28 cellular contexts compared by ENCODE assay signal in genomic region chr20:34374209-34374749, GRCh38.
"Had no signal": no experiment of that assay in that cellular context is flagged by ENCODE, and none has a peak within 500 bp of the region (broad histone marks: within the 10 kb centered on the region; RNA-seq: fewer than 3 reads in every experiment).

No MANE protein-coding gene starts in this region.

- H3K9me3 ChIP-seq: esophagus squamous epithelium, heart right ventricle, left ventricle myocardium inferior, ovary, prostate gland, sigmoid colon, stomach, thyroid gland, upper lobe of right lung had no signal

- H3K4me3 ChIP-seq: esophagus squamous epithelium, heart right ventricle, left ventricle myocardium inferior, ovary, prostate gland, sigmoid colon, smooth muscle cell, stomach, thyroid gland, upper lobe of right lung had no signal

- DNase-seq: activated CD4-positive, alpha-beta T cell treated with anti-CD3 and anti-CD28 coated beads for 48 hours; activated CD4-positive, alpha-beta T cell treated with anti-CD3 and anti-CD28 coated beads, Interleukin-2, amount 50 U/mL, for 48 hours; activated gamma-delta T cell treated with Interleukin-2 at 50 U/mL for 16 hours; activated naive CD4-positive, alpha-beta T cell treated with anti-CD3 and anti-CD28 coated beads, Interleukin-2, amount 50 U/mL, for 16 hours; activated T-cell treated with anti-CD3 and anti-CD28 coated beads, Interleukin-2, amount 50 U/mL, for 1 hour; amygdala; caudate nucleus; dermis blood vessel endothelial cell; effector CD4-positive, alpha-beta T cell; esophagus squamous epithelium; foreskin melanocyte; heart right ventricle; kidney glomerular epithelial cell; left ventricle myocardium inferior; ovary; retina; sigmoid colon; stimulated activated CD4-positive, alpha-beta T cell treated with anti-CD3 and anti-CD28 coated beads, Interleukin-1b, Interleukin-23, amount 100 ng/mL, for 48 hours; stimulated activated naive B cell treated with anti-CD40 and anti-IgM and Interleukin-4, amounts not matched to agents 10 μg/mL and 1 μg/mL and 100 μg/mL, for 72 hours; stomach; T-helper 1 cell; thyroid gland; upper lobe of right lung had no signal

- H3K27me3 Mint-ChIP-seq: stimulated activated naive B cell treated with anti-CD40 and anti-IgM and Interleukin-4, amounts not matched to agents 10 μg/mL and 1 μg/mL and 100 μg/mL, for 72 hours had no signal

- H3K9me3 Mint-ChIP-seq: activated T-helper 1 cell treated with anti-CD3 and anti-CD28 coated beads, Interleukin-12 subunit alpha, Interleukin-12 subunit beta, Interleukin-2, Interleukin-4 antibody, amounts not matched to agents 30 ng/mL and 10 ng/mL and 1 ng/mL, durations not matched to agents 14 hours and 24 hours and 36 hours; stimulated activated naive B cell treated with anti-CD40 and anti-IgM and Interleukin-4, amounts not matched to agents 10 μg/mL and 1 μg/mL and 100 μg/mL, for 72 hours had no signal

- H3K4me2 ChIP-seq: smooth muscle cell had no signal

- H3K27ac Mint-ChIP-seq: activated T-helper 1 cell treated with anti-CD3 and anti-CD28 coated beads, Interleukin-12 subunit alpha, Interleukin-12 subunit beta, Interleukin-2, Interleukin-4 antibody, amounts not matched to agents 30 ng/mL and 10 ng/mL and 1 ng/mL, durations not matched to agents 14 hours and 24 hours and 36 hours; stimulated activated naive B cell treated with anti-CD40 and anti-IgM and Interleukin-4, amounts not matched to agents 10 μg/mL and 1 μg/mL and 100 μg/mL, for 72 hours had no signal

- H3K36me3 ChIP-seq: ovary, prostate gland had no signal

- H3K27ac ChIP-seq: epithelial cell of prostate, esophagus squamous epithelium, heart right ventricle, left ventricle myocardium inferior, ovary, prostate gland, sigmoid colon, stomach, thyroid gland, upper lobe of right lung had no signal

- H3K4me1 ChIP-seq: upper lobe of right lung had no signal

- ATAC-seq: activated CD4-positive, CD25-positive, alpha-beta regulatory T cell treated with anti-CD3 and anti-CD28 coated beads, Interleukin-2, amount 50 U/mL, for 24 hours; heart right ventricle; stimulated activated naive B cell treated with anti-CD40 and anti-IgM and Interleukin-4, amounts not matched to agents 10 μg/mL and 1 μg/mL and 100 μg/mL, for 72 hours; upper lobe of right lung had no signal

- H3K4me3 Mint-ChIP-seq: activated T-helper 1 cell treated with anti-CD3 and anti-CD28 coated beads, Interleukin-12 subunit alpha, Interleukin-12 subunit beta, Interleukin-2, Interleukin-4 antibody, amounts not matched to agents 30 ng/mL and 10 ng/mL and 1 ng/mL, durations not matched to agents 14 hours and 24 hours and 36 hours; stimulated activated naive B cell treated with anti-CD40 and anti-IgM and Interleukin-4, amounts not matched to agents 10 μg/mL and 1 μg/mL and 100 μg/mL, for 72 hours had no signal
